Comparison of ENCODE assay signal across 12 cellular contexts in the genomic region with DNA sequence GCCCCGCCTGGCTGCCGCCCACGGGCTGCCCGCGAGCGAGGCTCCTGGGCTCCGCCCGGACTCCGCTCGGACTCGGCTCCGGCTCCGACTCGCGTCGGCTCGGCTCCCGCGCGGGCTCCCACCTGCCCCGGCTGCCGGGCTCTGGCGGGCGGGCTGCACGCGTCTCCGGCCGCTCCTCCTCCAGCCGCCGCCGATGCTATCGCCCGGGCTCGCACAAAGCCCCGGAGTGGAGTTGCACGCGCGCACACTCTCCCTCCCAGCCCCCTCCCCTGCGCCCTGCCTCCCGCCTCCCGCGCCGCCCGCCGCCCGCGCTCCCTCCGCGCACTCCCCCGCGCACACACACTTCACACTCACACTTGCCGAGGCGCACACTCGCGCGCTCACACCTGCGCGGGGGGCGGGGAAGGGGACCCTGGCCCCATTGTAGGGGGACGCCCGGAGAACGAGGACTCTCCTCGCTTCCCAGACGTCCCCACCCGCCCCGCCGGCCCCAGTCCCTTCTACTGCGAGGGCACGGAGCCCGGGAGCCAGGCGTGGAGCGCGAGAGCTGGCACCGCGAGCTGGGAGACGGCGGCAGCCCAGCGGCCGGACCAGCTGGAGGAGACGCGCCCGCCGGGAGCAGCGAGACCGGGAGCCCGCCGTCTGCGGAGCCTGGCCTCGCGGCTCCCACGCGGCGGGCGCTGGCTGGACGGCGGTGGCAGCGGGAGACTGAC. TPM values are rescaled to one million over a fixed set of nuclear protein-coding genes. Genes with fewer than 3 reads are reported as not detected.
DNase-seq lines count a peak whose midpoint lies in the region; ATAC-seq and TF ChIP-seq lines count a peak whose summit lies in the region.
"Had no signal": no experiment of that assay in that cellular context is flagged by ENCODE, and none has a peak within 500 bp of the region (broad histone marks: within the 10 kb centered on the region; RNA-seq: fewer than 3 reads in every experiment).

A gene (minus strand): TSS at position 215 of the 713 bp plus-strand sequence. CDS start 407 bp downstream, outside the sequence.

- H3K4me3 ChIP-seq in iPS-11a (ENCODE audit: low read depth, low read length) (peak within 1 kb of the TSS; percentile 24), testis (peak within 1 kb of the TSS; percentile 40 to 49)

- peak; percentile 54 to 84 for DNase-seq in T47D (ENCODE audit: low read depth in 1 of 2, low spot score in 1 of 2)
- no peak for DNase-seq in MCF 10A (ENCODE audit: unreplicated experiment)
- peak; percentile 81 for DNase-seq in NCI-H774 (lab: John Stamatoyannopoulos, UW)
- DNase-seq in testis: peak; percentile 50
- DNase-seq in activated naive CD4-positive, alpha-beta T cell treated with anti-CD3 and anti-CD28 coated beads, Interleukin-2, amount 50 U/mL, for 16 hours: no peak
- no peak for DNase-seq in stimulated activated CD4-positive, alpha-beta T cell treated with anti-CD3 and anti-CD28 coated beads, Interleukin-12 subunit alpha, Interleukin-12 subunit beta, amount 100 ng/mL, for 4 hours
- DNase-seq: activated CD4-positive, alpha-beta T cell treated with anti-CD3 and anti-CD28 coated beads, Interleukin-2, amount 50 U/mL, for 48 hours; CD4-positive, CD25-positive, alpha-beta regulatory T cell; HFFc6; Peyer's patch had no signal

- H3K9me3 Mint-ChIP-seq in MCF 10A (ENCODE audit: unreplicated experiment): peaks cover 4% of the 10 kb centered on the region

- H3K36me3 ChIP-seq in testis (ENCODE audit: low read depth, missing control alignments): no peaks in the 10 kb centered on the region
- H3K36me3 ChIP-seq: Peyer's patch had no signal

- H3K9me3 ChIP-seq in testis: no peaks in the 10 kb centered on the region
- H3K9me3 ChIP-seq: Peyer's patch had no signal

- no peak within 1 kb of the TSS for H3K27ac Mint-ChIP-seq in MCF 10A (ENCODE audit: low read depth, unreplicated experiment)
- H3K27ac Mint-ChIP-seq: CD4-positive, CD25-positive, alpha-beta regulatory T cell; HFFc6 had no signal

- TF ChIP-seq CTCF in MCF 10A (IDR thresholded peaks at IDR 0.05; ENCODE audit: unreplicated experiment) (no peak), testis (IDR thresholded peaks at IDR 0.05) (no peak)

- no peak within 1 kb of the TSS for H3K27ac ChIP-seq in testis
- H3K27ac ChIP-seq: Peyer's patch had no signal

- CTCF ChIA-PET in MCF 10A (lab: Yijun Ruan, JAX): no interaction called here

- no peaks in the 10 kb centered on the region for H3K27me3 ChIP-seq in testis

- POLR2A ChIA-PET in MCF 10A (lab: Yijun Ruan, JAX): no interaction called here

- H3K27me3 Mint-ChIP-seq in MCF 10A (ENCODE audit: insufficient read depth, unreplicated experiment): peaks cover 5% of the 10 kb centered on the region

- no peaks in the 10 kb centered on the region for H3K4me1 Mint-ChIP-seq in MCF 10A (ENCODE audit: insufficient read depth, unreplicated experiment)

- 1 to 2% methylated on average over 13 to 66 of the region's 97 CpGs for WGBS in testis, 2 donors

- no peaks in the 10 kb centered on the region for H3K36me3 Mint-ChIP-seq in MCF 10A (ENCODE audit: insufficient read depth, unreplicated experiment)
- H3K36me3 Mint-ChIP-seq: CD4-positive, CD25-positive, alpha-beta regulatory T cell had no signal

- peaks cover 20% of the 10 kb centered on the region for H3K4me1 ChIP-seq in testis

- no peak for ATAC-seq in GM19397 (IDR thresholded peaks at IDR 0.05; ENCODE audit: unreplicated experiment)

- no peak within 1 kb of the TSS for H3K4me3 Mint-ChIP-seq in MCF 10A (ENCODE audit: unreplicated experiment)
- H3K4me3 Mint-ChIP-seq: CD4-positive, CD25-positive, alpha-beta regulatory T cell; HFFc6 had no signal

- no TSS peak for BruUV-seq in MCF 10A (replicated peaks; lab: Mats Ljungman, UMichigan)

- intact Hi-C loops in MCF 10A (cut with micrococcal nuclease) (no loop called here), testis (cut with DNase I; ENCODE audit: low total_unique reads) (no loop called here)

- in situ Hi-C loops in T47D (cut with HindIII; ENCODE audit: low pct_unique_long_range_greater_than_20kb, low sequenced_read_pairs): no loop called here

- TF ChIP-seq POLR2A in testis (IDR thresholded peaks at IDR 0.05): no peak

RNA-seq across cellular contexts. Expression of the gene that starts here (rescaled TPM):
- total RNA-seq in MCF 10A (2022): not detected in 2 replicates
- total RNA-seq in testis: 1 to 10 TPM; 3.1 to 6.3 TPM
- polyA plus RNA-seq in testis (ENCODE audit: insufficient read depth, low read depth, low replicate concordance): 0.99 TPM
- total RNA-seq: CD4-positive, CD25-positive, alpha-beta regulatory T cell; HFFc6 had no signal
- polyA plus RNA-seq: CD4-positive, CD25-positive, alpha-beta regulatory T cell had no signal

Comparison
In these comparisons a context has a peak if more than half of its experiments do, and no peak if none do; other contexts are left out.
1. DNase-seq: peak in T47D (2 of 2), NCI-H774 (single experiment) and testis (single experiment); none in MCF 10A (single experiment), activated naive CD4-positive, alpha-beta T cell treated with anti-CD3 and anti-CD28 coated beads, Interleukin-2, amount 50 U/mL, for 16 hours (single experiment) and stimulated activated CD4-positive, alpha-beta T cell treated with anti-CD3 and anti-CD28 coated beads, Interleukin-12 subunit alpha, Interleukin-12 subunit beta, amount 100 ng/mL, for 4 hours (single experiment).